ENCODE assay signal across 28 cellular contexts in genomic region chr13:109026266-109026665, GRCh38.
"Had no signal": no experiment of that assay in that cellular context is flagged by ENCODE, and none has a peak within 500 bp of the region (broad histone marks: within the 10 kb centered on the region; RNA-seq: fewer than 3 reads in every experiment).

No MANE protein-coding gene starts in this region.

- DNase-seq: activated B cell treated with CpG ODN at 0.5 μM for 24 hours; activated CD4-positive, alpha-beta memory T cell treated with anti-CD3 and anti-CD28 coated beads, Interleukin-2, amount 10 ng/mL, durations not matched to agents 7 days and 5 days; activated CD4-positive, alpha-beta T cell treated with anti-CD3 and anti-CD28 coated beads for 1 hour; activated CD4-positive, alpha-beta T cell treated with anti-CD3 and anti-CD28 coated beads, Interleukin-2, amount 10 ng/mL, durations not matched to agents 7 days and 5 days; activated gamma-delta T cell treated with Interleukin-2 at 50 U/mL for 16 hours; activated naive CD4-positive, alpha-beta T cell treated with anti-CD3 and anti-CD28 coated beads, Interleukin-2, amount 10 ng/mL, durations not matched to agents 7 days and 5 days; activated naive CD8-positive, alpha-beta T cell treated with anti-CD3 and anti-CD28 coated beads for 36 hours; activated T-cell treated with anti-CD3 and anti-CD28 coated beads for 4 hours; activated T-cell treated with anti-CD3 and anti-CD28 coated beads, Interleukin-2, amount 50 U/mL, for 72 hours; anterior cingulate cortex; cerebellar nuclear complex; MG63; MV-4-11; NCI-H1092 treated with DMSO at 0.1 percent for 48 hours; NCI-H1417 treated with DMSO at 0.1 percent for 48 hours; NCI-H1694; NCI-H2029; NCI-H2107; NCI-H2171 treated with DMSO at 0.1 percent for 48 hours; NCI-H345; NCI-H510A; NCI-H526 treated with DMSO at 0.1 percent for 48 hours; NCI-H82; SIG-M5; T-helper 1 cell had no signal

- H3K4me2 ChIP-seq: KMS-11 had no signal

- H3K9me3 Mint-ChIP-seq: activated B cell treated with CpG ODN at 0.5 μM for 24 hours; activated CD4-positive, alpha-beta memory T cell treated with anti-CD3 and anti-CD28 coated beads, Interleukin-2, amount 10 ng/mL, durations not matched to agents 7 days and 5 days; activated CD4-positive, alpha-beta T cell treated with anti-CD3 and anti-CD28 coated beads, Interleukin-2, amount 10 ng/mL, durations not matched to agents 7 days and 5 days; activated naive CD4-positive, alpha-beta T cell treated with anti-CD3 and anti-CD28 coated beads, Interleukin-2, amount 10 ng/mL, durations not matched to agents 7 days and 5 days; activated naive CD8-positive, alpha-beta T cell treated with anti-CD3 and anti-CD28 coated beads for 36 hours; activated T-cell treated with anti-CD3 and anti-CD28 coated beads, Interleukin-2, amount 50 U/mL, for 72 hours; activated T-helper 2 cell treated with anti-CD3 and anti-CD28 coated beads, Interferon-gamma antibody, Interleukin-2, Interleukin-4, amounts not matched to agents 10 μg/mL and 5 μg/mL and 100 μg/mL, durations not matched to agents 14 hours and 24 hours and 36 hours had no signal

- H3K4me1 Mint-ChIP-seq: activated B cell treated with CpG ODN at 0.5 μM for 24 hours; activated CD4-positive, alpha-beta memory T cell treated with anti-CD3 and anti-CD28 coated beads, Interleukin-2, amount 10 ng/mL, durations not matched to agents 7 days and 5 days; activated CD4-positive, alpha-beta T cell treated with anti-CD3 and anti-CD28 coated beads, Interleukin-2, amount 10 ng/mL, durations not matched to agents 7 days and 5 days; activated naive CD4-positive, alpha-beta T cell treated with anti-CD3 and anti-CD28 coated beads, Interleukin-2, amount 10 ng/mL, durations not matched to agents 7 days and 5 days; activated naive CD8-positive, alpha-beta T cell treated with anti-CD3 and anti-CD28 coated beads for 36 hours had no signal

- H3K9me3 ChIP-seq: MG63 had no signal

- H3K27me3 ChIP-seq: MG63 had no signal

- H3K4me3 Mint-ChIP-seq: activated B cell treated with CpG ODN at 0.5 μM for 24 hours; activated CD4-positive, alpha-beta memory T cell treated with anti-CD3 and anti-CD28 coated beads, Interleukin-2, amount 10 ng/mL, durations not matched to agents 7 days and 5 days; activated CD4-positive, alpha-beta T cell treated with anti-CD3 and anti-CD28 coated beads, Interleukin-2, amount 10 ng/mL, durations not matched to agents 7 days and 5 days; activated naive CD4-positive, alpha-beta T cell treated with anti-CD3 and anti-CD28 coated beads, Interleukin-2, amount 10 ng/mL, durations not matched to agents 7 days and 5 days; activated naive CD8-positive, alpha-beta T cell treated with anti-CD3 and anti-CD28 coated beads for 36 hours; activated T-cell treated with anti-CD3 and anti-CD28 coated beads, Interleukin-2, amount 50 U/mL, for 72 hours had no signal

- H3K27me3 Mint-ChIP-seq: activated B cell treated with CpG ODN at 0.5 μM for 24 hours; activated CD4-positive, alpha-beta memory T cell treated with anti-CD3 and anti-CD28 coated beads, Interleukin-2, amount 10 ng/mL, durations not matched to agents 7 days and 5 days; activated CD4-positive, alpha-beta T cell treated with anti-CD3 and anti-CD28 coated beads, Interleukin-2, amount 10 ng/mL, durations not matched to agents 7 days and 5 days; activated naive CD4-positive, alpha-beta T cell treated with anti-CD3 and anti-CD28 coated beads, Interleukin-2, amount 10 ng/mL, durations not matched to agents 7 days and 5 days; activated naive CD8-positive, alpha-beta T cell treated with anti-CD3 and anti-CD28 coated beads for 36 hours had no signal

- H3K36me3 Mint-ChIP-seq: activated naive CD4-positive, alpha-beta T cell treated with anti-CD3 and anti-CD28 coated beads, Interleukin-2, amount 10 ng/mL, durations not matched to agents 7 days and 5 days; activated naive CD8-positive, alpha-beta T cell treated with anti-CD3 and anti-CD28 coated beads for 36 hours had no signal

- H3K4me3 ChIP-seq: MG63, SK-N-MC had no signal

- H3K9ac ChIP-seq: KMS-11 had no signal

- H3K36me3 ChIP-seq: MG63 had no signal

- H3K27ac Mint-ChIP-seq: activated B cell treated with CpG ODN at 0.5 μM for 24 hours; activated CD4-positive, alpha-beta memory T cell treated with anti-CD3 and anti-CD28 coated beads, Interleukin-2, amount 10 ng/mL, durations not matched to agents 7 days and 5 days; activated CD4-positive, alpha-beta T cell treated with anti-CD3 and anti-CD28 coated beads, Interleukin-2, amount 10 ng/mL, durations not matched to agents 7 days and 5 days; activated naive CD4-positive, alpha-beta T cell treated with anti-CD3 and anti-CD28 coated beads, Interleukin-2, amount 10 ng/mL, durations not matched to agents 7 days and 5 days; activated naive CD8-positive, alpha-beta T cell treated with anti-CD3 and anti-CD28 coated beads for 36 hours; activated T-cell treated with anti-CD3 and anti-CD28 coated beads, Interleukin-2, amount 50 U/mL, for 72 hours; activated T-helper 2 cell treated with anti-CD3 and anti-CD28 coated beads, Interferon-gamma antibody, Interleukin-2, Interleukin-4, amounts not matched to agents 10 μg/mL and 5 μg/mL and 100 μg/mL, durations not matched to agents 14 hours and 24 hours and 36 hours had no signal

- H3K27ac ChIP-seq: KMS-11, SK-N-MC had no signal
